Comparison of ENCODE assay signal across 1 cellular context in genomic region chr2:181891966-181892794, GRCh38.
A peak's percentile ranks its signal among the peaks of the same experiment; 100 is the strongest.
TF ChIP-seq lines count a peak whose summit lies in the region.

No MANE protein-coding gene starts in this region.

TF ChIP-seq in WTC11, 78 proteins besides CTCF, POLR2A, EP300 and RAD21 (continued from another document):
- TF ChIP-seq HMGXB4 (CRISPR knock-in tag; IDR thresholded peaks at IDR 0.05) (peak; percentile 88), USF1 (CRISPR knock-in tag; IDR thresholded peaks at IDR 0.05) (0 out of 2 replicates have a peak, but pooled peaks have one; percentile 56), NR2C2 (CRISPR knock-in tag; IDR thresholded peaks at IDR 0.05) (peak; percentile 32; the same call in 1 of the 2 replicates), GABPB1 (CRISPR knock-in tag; IDR thresholded peaks at IDR 0.05) (peak; percentile 28; the same call in 1 of the 2 replicates), ETV6 (CRISPR knock-in tag; IDR thresholded peaks at IDR 0.05) (no peak), CREB1 (CRISPR knock-in tag; IDR thresholded peaks at IDR 0.05) (0 out of 2 replicates have a peak, but pooled peaks have one; percentile 46), ZNF263 (CRISPR knock-in tag; IDR thresholded peaks at IDR 0.05; ENCODE audit: low read depth) (peak; percentile 95), KAT7 (CRISPR knock-in tag; IDR thresholded peaks at IDR 0.05; ENCODE audit: borderline replicate concordance) (0 out of 2 replicates have a peak, but pooled peaks have one; percentile 37), TEAD1 (CRISPR knock-in tag; IDR thresholded peaks at IDR 0.05) (peak; percentile 54; the same call in 1 of the 2 replicates), ELF4 (CRISPR knock-in tag; IDR thresholded peaks at IDR 0.05; ENCODE audit: low read depth) (peak; percentile 91; the same call in 1 of the 2 replicates), FOXP1 (CRISPR knock-in tag; IDR thresholded peaks at IDR 0.05; ENCODE audit: borderline replicate concordance) (peak; percentile 77), ZNF423 (CRISPR knock-in tag; IDR thresholded peaks at IDR 0.05) (peak; percentile 4; the same call in 1 of the 2 replicates), IRF1 (CRISPR knock-in tag; IDR thresholded peaks at IDR 0.05) (peak; percentile 19; the same call in 1 of the 2 replicates)
- TF ChIP-seq, protein P1, sequence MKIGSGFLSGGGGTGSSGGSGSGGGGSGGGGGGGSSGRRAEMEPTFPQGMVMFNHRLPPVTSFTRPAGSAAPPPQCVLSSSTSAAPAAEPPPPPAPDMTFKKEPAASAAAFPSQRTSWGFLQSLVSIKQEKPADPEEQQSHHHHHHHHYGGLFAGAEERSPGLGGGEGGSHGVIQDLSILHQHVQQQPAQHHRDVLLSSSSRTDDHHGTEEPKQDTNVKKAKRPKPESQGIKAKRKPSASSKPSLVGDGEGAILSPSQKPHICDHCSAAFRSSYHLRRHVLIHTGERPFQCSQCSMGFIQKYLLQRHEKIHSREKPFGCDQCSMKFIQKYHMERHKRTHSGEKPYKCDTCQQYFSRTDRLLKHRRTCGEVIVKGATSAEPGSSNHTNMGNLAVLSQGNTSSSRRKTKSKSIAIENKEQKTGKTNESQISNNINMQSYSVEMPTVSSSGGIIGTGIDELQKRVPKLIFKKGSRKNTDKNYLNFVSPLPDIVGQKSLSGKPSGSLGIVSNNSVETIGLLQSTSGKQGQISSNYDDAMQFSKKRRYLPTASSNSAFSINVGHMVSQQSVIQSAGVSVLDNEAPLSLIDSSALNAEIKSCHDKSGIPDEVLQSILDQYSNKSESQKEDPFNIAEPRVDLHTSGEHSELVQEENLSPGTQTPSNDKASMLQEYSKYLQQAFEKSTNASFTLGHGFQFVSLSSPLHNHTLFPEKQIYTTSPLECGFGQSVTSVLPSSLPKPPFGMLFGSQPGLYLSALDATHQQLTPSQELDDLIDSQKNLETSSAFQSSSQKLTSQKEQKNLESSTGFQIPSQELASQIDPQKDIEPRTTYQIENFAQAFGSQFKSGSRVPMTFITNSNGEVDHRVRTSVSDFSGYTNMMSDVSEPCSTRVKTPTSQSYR (CRISPR knock-in tag; IDR thresholded peaks at IDR 0.05): peak; percentile 70; the same call in 1 of the 2 replicates
- TF ChIP-seq, protein P2, sequence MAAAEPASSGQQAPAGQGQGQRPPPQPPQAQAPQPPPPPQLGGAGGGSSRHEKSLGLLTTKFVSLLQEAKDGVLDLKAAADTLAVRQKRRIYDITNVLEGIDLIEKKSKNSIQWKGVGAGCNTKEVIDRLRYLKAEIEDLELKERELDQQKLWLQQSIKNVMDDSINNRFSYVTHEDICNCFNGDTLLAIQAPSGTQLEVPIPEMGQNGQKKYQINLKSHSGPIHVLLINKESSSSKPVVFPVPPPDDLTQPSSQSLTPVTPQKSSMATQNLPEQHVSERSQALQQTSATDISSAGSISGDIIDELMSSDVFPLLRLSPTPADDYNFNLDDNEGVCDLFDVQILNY (CRISPR knock-in tag; IDR thresholded peaks at IDR 0.05): 0 out of 2 replicates have a peak, but pooled peaks have one; percentile 20
- TF ChIP-seq, protein P3, sequence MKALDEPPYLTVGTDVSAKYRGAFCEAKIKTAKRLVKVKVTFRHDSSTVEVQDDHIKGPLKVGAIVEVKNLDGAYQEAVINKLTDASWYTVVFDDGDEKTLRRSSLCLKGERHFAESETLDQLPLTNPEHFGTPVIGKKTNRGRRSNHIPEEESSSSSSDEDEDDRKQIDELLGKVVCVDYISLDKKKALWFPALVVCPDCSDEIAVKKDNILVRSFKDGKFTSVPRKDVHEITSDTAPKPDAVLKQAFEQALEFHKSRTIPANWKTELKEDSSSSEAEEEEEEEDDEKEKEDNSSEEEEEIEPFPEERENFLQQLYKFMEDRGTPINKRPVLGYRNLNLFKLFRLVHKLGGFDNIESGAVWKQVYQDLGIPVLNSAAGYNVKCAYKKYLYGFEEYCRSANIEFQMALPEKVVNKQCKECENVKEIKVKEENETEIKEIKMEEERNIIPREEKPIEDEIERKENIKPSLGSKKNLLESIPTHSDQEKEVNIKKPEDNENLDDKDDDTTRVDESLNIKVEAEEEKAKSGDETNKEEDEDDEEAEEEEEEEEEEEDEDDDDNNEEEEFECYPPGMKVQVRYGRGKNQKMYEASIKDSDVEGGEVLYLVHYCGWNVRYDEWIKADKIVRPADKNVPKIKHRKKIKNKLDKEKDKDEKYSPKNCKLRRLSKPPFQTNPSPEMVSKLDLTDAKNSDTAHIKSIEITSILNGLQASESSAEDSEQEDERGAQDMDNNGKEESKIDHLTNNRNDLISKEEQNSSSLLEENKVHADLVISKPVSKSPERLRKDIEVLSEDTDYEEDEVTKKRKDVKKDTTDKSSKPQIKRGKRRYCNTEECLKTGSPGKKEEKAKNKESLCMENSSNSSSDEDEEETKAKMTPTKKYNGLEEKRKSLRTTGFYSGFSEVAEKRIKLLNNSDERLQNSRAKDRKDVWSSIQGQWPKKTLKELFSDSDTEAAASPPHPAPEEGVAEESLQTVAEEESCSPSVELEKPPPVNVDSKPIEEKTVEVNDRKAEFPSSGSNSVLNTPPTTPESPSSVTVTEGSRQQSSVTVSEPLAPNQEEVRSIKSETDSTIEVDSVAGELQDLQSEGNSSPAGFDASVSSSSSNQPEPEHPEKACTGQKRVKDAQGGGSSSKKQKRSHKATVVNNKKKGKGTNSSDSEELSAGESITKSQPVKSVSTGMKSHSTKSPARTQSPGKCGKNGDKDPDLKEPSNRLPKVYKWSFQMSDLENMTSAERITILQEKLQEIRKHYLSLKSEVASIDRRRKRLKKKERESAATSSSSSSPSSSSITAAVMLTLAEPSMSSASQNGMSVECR (CRISPR knock-in tag; IDR thresholded peaks at IDR 0.05; ENCODE audit: borderline replicate concordance): peak; percentile 54; the same call in 1 of the 2 replicates
- TF ChIP-seq, protein P4, sequence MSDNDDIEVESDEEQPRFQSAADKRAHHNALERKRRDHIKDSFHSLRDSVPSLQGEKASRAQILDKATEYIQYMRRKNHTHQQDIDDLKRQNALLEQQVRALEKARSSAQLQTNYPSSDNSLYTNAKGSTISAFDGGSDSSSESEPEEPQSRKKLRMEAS (CRISPR knock-in tag; IDR thresholded peaks at IDR 0.05): peak; percentile 68; the same call in 1 of the 2 replicates
